In genomic region chrX:132963846-132964245, GRCh38 we compare ENCODE assay signal across 31 cellular contexts. TPM values are rescaled to one million over a fixed set of nuclear protein-coding genes. Genes with fewer than 3 reads are reported as not detected.
"Had no signal": no experiment of that assay in that cellular context is flagged by ENCODE, and none has a peak within 500 bp of the region (broad histone marks: within the 10 kb centered on the region; RNA-seq: fewer than 3 reads in every experiment).

No MANE protein-coding gene starts in this region.

- H3K27ac ChIP-seq: adrenal gland, ascending aorta, cardiac muscle cell, VCaP had no signal

- H3K4me3 ChIP-seq: adrenal gland, ascending aorta, cardiac muscle cell had no signal

- ATAC-seq: activated CD8-positive, alpha-beta T cell treated with anti-CD3 and anti-CD28 coated beads for 36 hours; activated naive CD4-positive, alpha-beta T cell treated with anti-CD3 and anti-CD28 coated beads, Interleukin-2, amount 50 U/mL, for 72 hours; activated T-cell treated with anti-CD3 and anti-CD28 coated beads, Interleukin-2, amount 50 U/mL, for 4 hours; activated T-cell treated with anti-CD3 and anti-CD28 coated beads, Interleukin-2, amount 50 U/mL, for 72 hours; activated T-helper 17 cell treated with anti-CD3 and anti-CD28 coated beads, Interleukin-2, amount 50 U/mL, for 72 hours had no signal

- H3K27me3 ChIP-seq: ascending aorta had no signal

- H3K36me3 ChIP-seq: adrenal gland, ascending aorta, cardiac muscle cell had no signal

- DNase-seq: activated B cell treated with CpG ODN at 0.5 μM for 24 hours; activated CD4-positive, alpha-beta memory T cell treated with anti-CD3 and anti-CD28 coated beads for 36 hours; activated CD4-positive, alpha-beta T cell treated with anti-CD3 and anti-CD28 coated beads for 48 hours; activated CD4-positive, alpha-beta T cell treated with anti-CD3 and anti-CD28 coated beads, Interleukin-2, amount 50 U/mL, for 1 hour; activated CD4-positive, alpha-beta T cell treated with anti-CD3 and anti-CD28 coated beads, Interleukin-2, amount 50 U/mL, for 4 hours; activated CD4-positive, CD25-positive, alpha-beta regulatory T cell treated with anti-CD3 and anti-CD28 coated beads, Interleukin-2, amount 50 U/mL, for 72 hours; activated CD8-positive, alpha-beta memory T cell treated with anti-CD3 and anti-CD28 coated beads, Interleukin-2, amount 50 U/mL, for 4 hours; activated CD8-positive, alpha-beta T cell treated with anti-CD3 and anti-CD28 coated beads for 36 hours; activated effector memory CD4-positive, alpha-beta T cell treated with anti-CD3 and anti-CD28 coated beads, Interleukin-2, amount 50 U/mL, for 16 hours; activated gamma-delta T cell treated with Interleukin-2 at 50 U/mL for 16 hours; activated naive CD4-positive, alpha-beta T cell; activated naive CD4-positive, alpha-beta T cell treated with anti-CD3 and anti-CD28 coated beads for 36 hours; activated naive CD4-positive, alpha-beta T cell treated with anti-CD3 and anti-CD28 coated beads, Interleukin-2, amount 50 U/mL, for 16 hours; activated naive CD8-positive, alpha-beta T cell treated with anti-CD3 and anti-CD28 coated beads for 36 hours; activated T-cell treated with anti-CD3 and anti-CD28 coated beads for 4 hours; activated T-cell treated with anti-CD3 and anti-CD28 coated beads, Interleukin-2, amount 50 U/mL, for 1 hour; activated T-cell treated with anti-CD3 and anti-CD28 coated beads, Interleukin-2, amount 50 U/mL, for 4 hours; activated T-cell treated with anti-CD3 and anti-CD28 coated beads, Interleukin-2, amount 50 U/mL, for 72 hours; adrenal gland; amniotic stem cell; anterior cingulate cortex; caudate nucleus; cerebellar nuclear complex; T-helper 1 cell; T-helper 2 cell; T-helper 9 cell had no signal

- H3K9me3 ChIP-seq: adrenal gland, ascending aorta had no signal

- H3K4me1 ChIP-seq: adrenal gland, ascending aorta had no signal

RNA-seq across cellular contexts. Expression of gene HS6ST2, which starts 5.4 kb away (rescaled TPM):
- total RNA-seq: activated B cell treated with CpG ODN at 0.5 μM for 24 hours, ascending aorta had no signal
